Comparison of ENCODE assay signal across 7 cellular contexts in the genomic region with DNA sequence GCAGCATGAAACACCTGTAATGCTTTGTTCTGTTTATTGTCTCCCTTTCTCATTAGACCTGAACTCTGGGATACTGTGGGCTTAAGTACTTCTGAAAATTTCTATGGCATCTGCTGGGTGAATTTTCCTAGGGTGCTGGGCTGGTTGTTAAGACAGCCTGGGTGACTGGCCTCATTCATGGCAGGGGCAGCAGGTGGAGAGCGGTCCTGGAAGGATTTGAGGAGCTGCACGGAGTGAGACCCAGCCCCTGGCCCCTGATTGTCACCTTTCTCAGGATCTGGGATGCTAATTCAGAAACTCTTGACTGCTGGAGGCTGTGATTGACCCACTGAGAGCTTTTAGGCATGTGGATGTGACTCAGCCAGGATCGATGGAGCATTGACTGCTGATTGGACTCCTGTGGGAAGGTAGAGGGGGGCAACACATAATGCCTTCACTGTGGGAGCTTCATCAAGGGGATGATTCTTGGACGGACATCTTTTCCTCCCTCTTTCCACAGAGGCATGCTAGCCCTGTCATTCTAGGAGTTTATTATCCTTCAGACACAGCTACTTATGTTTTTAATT.
DNase-seq lines count a peak whose midpoint lies in the region; ATAC-seq and TF ChIP-seq lines count a peak whose summit lies in the region.
"Not testable (repeated sequence)": the region's sequence is repeated elsewhere in the genome, so short reads cannot be mapped to it uniquely, and the experiment has no call there.

No MANE protein-coding gene starts in this region.

- not testable (repeated sequence) for TF ChIP-seq POLR2A in Peyer's patch (IDR thresholded peaks at IDR 0.05)

- not testable (repeated sequence) for ATAC-seq in activated CD8-positive, alpha-beta memory T cell treated with anti-CD3 and anti-CD28 coated beads, Interleukin-2, amount 10 ng/mL, durations not matched to agents 7 days and 5 days

- CTCF ChIA-PET in activated CD8-positive, alpha-beta memory T cell treated with anti-CD3 and anti-CD28 coated beads, Interleukin-2, amount 10 ng/mL, durations not matched to agents 7 days and 5 days (lab: Charles Lee), result not testable (repeated sequence)

- not testable (repeated sequence) for H3K27ac ChIP-seq in Peyer's patch, right atrium auricular region

- DNase-seq in Peyer's patch (peak in 2 of 3 donors; percentile 2 to 26), ecto neural progenitor cell (ENCODE audit: low spot score) (peak; percentile 26), right atrium auricular region (ENCODE audit: low spot score) (peak; percentile 49), mesenteric fat pad (ENCODE audit: low spot score) (peak; percentile 87), osteocyte (ENCODE audit: extremely low spot score, unreplicated experiment) (peak; percentile 85)
- peak; percentile 36 for DNase-seq in activated CD8-positive, alpha-beta memory T cell treated with anti-CD3 and anti-CD28 coated beads, Interleukin-2, amount 10 ng/mL, durations not matched to agents 7 days and 5 days
- peak; percentile 17 for DNase-seq in stimulated activated CD8-positive, alpha-beta memory T cell treated with anti-CD3 and anti-CD28 coated beads, Interleukin-4, amount 100 ng/mL, for 48 hours

- not testable (repeated sequence) for H3K36me3 ChIP-seq in Peyer's patch, right atrium auricular region

- not testable (repeated sequence) for H3K4me3 Mint-ChIP-seq in activated CD8-positive, alpha-beta memory T cell treated with anti-CD3 and anti-CD28 coated beads, Interleukin-2, amount 10 ng/mL, durations not matched to agents 7 days and 5 days; osteocyte (ENCODE audit: unreplicated experiment)

- not testable (repeated sequence) for H3K4me1 Mint-ChIP-seq in activated CD8-positive, alpha-beta memory T cell treated with anti-CD3 and anti-CD28 coated beads, Interleukin-2, amount 10 ng/mL, durations not matched to agents 7 days and 5 days; osteocyte (ENCODE audit: unreplicated experiment)

- not testable (repeated sequence) for H3K27me3 Mint-ChIP-seq in activated CD8-positive, alpha-beta memory T cell treated with anti-CD3 and anti-CD28 coated beads, Interleukin-2, amount 10 ng/mL, durations not matched to agents 7 days and 5 days; osteocyte (ENCODE audit: unreplicated experiment)

- not testable (repeated sequence) for H3K4me1 ChIP-seq in Peyer's patch, right atrium auricular region

- H3K9me3 Mint-ChIP-seq in activated CD8-positive, alpha-beta memory T cell treated with anti-CD3 and anti-CD28 coated beads, Interleukin-2, amount 10 ng/mL, durations not matched to agents 7 days and 5 days (ENCODE audit: low read depth); osteocyte (ENCODE audit: unreplicated experiment): not testable (repeated sequence)

- H3K27ac Mint-ChIP-seq in activated CD8-positive, alpha-beta memory T cell treated with anti-CD3 and anti-CD28 coated beads, Interleukin-2, amount 10 ng/mL, durations not matched to agents 7 days and 5 days; osteocyte (ENCODE audit: unreplicated experiment): not testable (repeated sequence)

- H3K36me3 Mint-ChIP-seq in activated CD8-positive, alpha-beta memory T cell treated with anti-CD3 and anti-CD28 coated beads, Interleukin-2, amount 10 ng/mL, durations not matched to agents 7 days and 5 days; osteocyte (ENCODE audit: unreplicated experiment): not testable (repeated sequence)

- not testable (repeated sequence) for H3K4me3 ChIP-seq in Peyer's patch, right atrium auricular region

- H3K9me3 ChIP-seq in Peyer's patch, right atrium auricular region: not testable (repeated sequence)

- not testable (repeated sequence) for TF ChIP-seq CTCF in Peyer's patch (IDR thresholded peaks at IDR 0.05); right atrium auricular region (IDR thresholded peaks at IDR 0.05); osteocyte (IDR thresholded peaks at IDR 0.05)

- not testable (repeated sequence) for H3K27me3 ChIP-seq in Peyer's patch, right atrium auricular region

Comparison
In these comparisons a context has a peak if more than half of its experiments do, and no peak if none do; other contexts are left out.
1. DNase-seq: peak in every context shown above with its lines; median percentile 87 in mesenteric fat pad; 85 in osteocyte; 49 in right atrium auricular region; 36 in activated CD8-positive, alpha-beta memory T cell treated with anti-CD3 and anti-CD28 coated beads, Interleukin-2, amount 10 ng/mL, durations not matched to agents 7 days and 5 days; 26 in ecto neural progenitor cell; 17 in stimulated activated CD8-positive, alpha-beta memory T cell treated with anti-CD3 and anti-CD28 coated beads, Interleukin-4, amount 100 ng/mL, for 48 hours; 14 in Peyer's patch.